In genomic region chr5:120640793-120641192, GRCh38 we compare ENCODE assay signal across 18 cellular contexts.
DNase-seq lines count a peak whose midpoint lies in the region; ATAC-seq and TF ChIP-seq lines count a peak whose summit lies in the region.
"Had no signal": no experiment of that assay in that cellular context is flagged by ENCODE, and none has a peak within 500 bp of the region (broad histone marks: within the 10 kb centered on the region; RNA-seq: fewer than 3 reads in every experiment).

No MANE protein-coding gene starts in this region.

- H3K4me3 Mint-ChIP-seq in osteocyte (ENCODE audit: unreplicated experiment) = no peak overlapping the region
- H3K4me3 Mint-ChIP-seq: CD14-positive monocyte; CD4-positive, alpha-beta memory T cell; HFFc6 had no signal

- ATAC-seq in left ventricle myocardium superior (peak; percentile 59), Right ventricle myocardium superior (ENCODE audit: poor library complexity) (no peak), GM18505 (IDR thresholded peaks at IDR 0.05; ENCODE audit: unreplicated experiment) (no peak), HG02763 (IDR thresholded peaks at IDR 0.05; ENCODE audit: unreplicated experiment) (no peak), omental fat pad (ENCODE audit: low FRiP score) (no peak)
- ATAC-seq: GM12878, HCT116 had no signal

- intact Hi-C loops in left ventricle myocardium superior (cut with micrococcal nuclease) (no loop called here), Right ventricle myocardium superior (cut with DNase I) (no loop called here)

- peaks cover 3% of the 10 kb centered on the region for H3K4me1 Mint-ChIP-seq in osteocyte (ENCODE audit: unreplicated experiment)
- H3K4me1 Mint-ChIP-seq: CD14-positive monocyte; CD4-positive, alpha-beta memory T cell had no signal

- no peaks in the 10 kb centered on the region for H3K27me3 Mint-ChIP-seq in osteocyte (ENCODE audit: unreplicated experiment)
- H3K27me3 Mint-ChIP-seq: CD4-positive, alpha-beta memory T cell had no signal

- TF ChIP-seq CTCF in osteocyte (IDR thresholded peaks at IDR 0.05) (no peak), omental fat pad (IDR thresholded peaks at IDR 0.05) (no peak)

- peak overlapping the region; percentile 46 for H3K27ac Mint-ChIP-seq in osteocyte (ENCODE audit: unreplicated experiment)
- H3K27ac Mint-ChIP-seq: CD14-positive monocyte; CD4-positive, alpha-beta memory T cell; HFFc6 had no signal

- no peak for TF ChIP-seq POLR2A in GM18505 (IDR thresholded peaks at IDR 0.05; ENCODE audit: borderline replicate concordance, extremely low read depth, insufficient read depth, insufficient read length)

- H3K9me3 Mint-ChIP-seq in osteocyte (ENCODE audit: unreplicated experiment) = peaks cover 8% of the 10 kb centered on the region
- H3K9me3 Mint-ChIP-seq: CD14-positive monocyte, HFFc6 had no signal

- no peak for DNase-seq in left ventricle myocardium superior
- no peak for DNase-seq in Right ventricle myocardium superior
- peak; percentile 40 for DNase-seq in globus pallidus (ENCODE audit: low spot score)
- DNase-seq in osteocyte (ENCODE audit: extremely low spot score, unreplicated experiment) = no peak
- DNase-seq in omental fat pad (ENCODE audit: low spot score) = no peak
- DNase-seq: 8988T; CD4-positive, alpha-beta memory T cell; DMS153; DMS79; GOT3; H7; HFFc6; IMR-90 had no signal

- no peaks in the 10 kb centered on the region for H3K36me3 Mint-ChIP-seq in osteocyte (ENCODE audit: unreplicated experiment)
- H3K36me3 Mint-ChIP-seq: CD14-positive monocyte; CD4-positive, alpha-beta memory T cell had no signal
